2 cellular contexts compared by ENCODE assay signal in the genomic region with DNA sequence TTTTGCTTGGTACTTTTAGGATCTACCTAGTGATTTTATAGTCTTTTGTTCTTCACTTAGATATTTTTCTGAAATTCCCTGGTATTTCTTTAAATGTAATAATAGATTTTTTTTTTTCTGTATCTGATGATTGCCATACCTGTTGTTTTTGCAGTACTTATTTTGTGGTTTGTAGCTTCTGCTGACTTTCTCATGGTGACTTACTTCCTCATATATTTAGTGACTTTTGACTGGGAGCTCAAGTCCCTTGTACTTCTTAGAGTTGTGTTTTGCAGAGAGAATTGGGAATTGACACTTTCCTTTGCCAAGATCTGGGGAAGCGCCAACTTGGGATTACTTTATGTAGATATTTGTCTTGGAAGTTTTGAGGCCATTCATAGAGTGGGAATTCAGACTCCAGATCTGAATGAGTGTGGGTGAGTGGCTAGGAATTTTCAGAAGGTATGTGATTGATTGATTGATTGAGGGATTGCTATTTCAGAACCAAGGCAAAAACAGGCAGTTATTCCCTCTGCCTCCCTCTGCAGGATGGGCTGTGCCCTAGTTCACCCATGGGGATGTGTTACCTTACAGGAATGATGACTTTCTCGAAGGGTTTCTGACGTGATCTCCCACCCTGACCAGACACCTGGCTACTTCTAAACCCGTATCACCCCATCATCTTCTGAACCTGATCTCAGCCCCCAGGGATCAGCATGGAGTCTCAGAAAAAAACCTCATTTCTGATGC.
TF ChIP-seq lines count a peak whose summit lies in the region.

No MANE protein-coding gene starts in this region.

TF ChIP-seq in GM23338, 12 proteins besides CTCF, POLR2A, EP300 and RAD21 (continues in another document):
- TF ChIP-seq ZNF331 (CRISPR knock-in tag; IDR thresholded peaks at IDR 0.05; ENCODE audit: low read depth) (no peak), CREB1 (CRISPR knock-in tag; IDR thresholded peaks at IDR 0.05; ENCODE audit: low read depth) (no peak), ZNF114 (CRISPR knock-in tag; IDR thresholded peaks at IDR 0.05) (no peak), POLR2AphosphoS5 (IDR thresholded peaks at IDR 0.05; ENCODE audit: low read depth) (no peak), STAT1 (IDR thresholded peaks at IDR 0.05; ENCODE audit: unreplicated experiment) (no peak)
- TF ChIP-seq, protein P1, sequence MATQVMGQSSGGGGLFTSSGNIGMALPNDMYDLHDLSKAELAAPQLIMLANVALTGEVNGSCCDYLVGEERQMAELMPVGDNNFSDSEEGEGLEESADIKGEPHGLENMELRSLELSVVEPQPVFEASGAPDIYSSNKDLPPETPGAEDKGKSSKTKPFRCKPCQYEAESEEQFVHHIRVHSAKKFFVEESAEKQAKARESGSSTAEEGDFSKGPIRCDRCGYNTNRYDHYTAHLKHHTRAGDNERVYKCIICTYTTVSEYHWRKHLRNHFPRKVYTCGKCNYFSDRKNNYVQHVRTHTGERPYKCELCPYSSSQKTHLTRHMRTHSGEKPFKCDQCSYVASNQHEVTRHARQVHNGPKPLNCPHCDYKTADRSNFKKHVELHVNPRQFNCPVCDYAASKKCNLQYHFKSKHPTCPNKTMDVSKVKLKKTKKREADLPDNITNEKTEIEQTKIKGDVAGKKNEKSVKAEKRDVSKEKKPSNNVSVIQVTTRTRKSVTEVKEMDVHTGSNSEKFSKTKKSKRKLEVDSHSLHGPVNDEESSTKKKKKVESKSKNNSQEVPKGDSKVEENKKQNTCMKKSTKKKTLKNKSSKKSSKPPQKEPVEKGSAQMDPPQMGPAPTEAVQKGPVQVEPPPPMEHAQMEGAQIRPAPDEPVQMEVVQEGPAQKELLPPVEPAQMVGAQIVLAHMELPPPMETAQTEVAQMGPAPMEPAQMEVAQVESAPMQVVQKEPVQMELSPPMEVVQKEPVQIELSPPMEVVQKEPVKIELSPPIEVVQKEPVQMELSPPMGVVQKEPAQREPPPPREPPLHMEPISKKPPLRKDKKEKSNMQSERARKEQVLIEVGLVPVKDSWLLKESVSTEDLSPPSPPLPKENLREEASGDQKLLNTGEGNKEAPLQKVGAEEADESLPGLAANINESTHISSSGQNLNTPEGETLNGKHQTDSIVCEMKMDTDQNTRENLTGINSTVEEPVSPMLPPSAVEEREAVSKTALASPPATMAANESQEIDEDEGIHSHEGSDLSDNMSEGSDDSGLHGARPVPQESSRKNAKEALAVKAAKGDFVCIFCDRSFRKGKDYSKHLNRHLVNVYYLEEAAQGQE (IDR thresholded peaks at IDR 0.05; ENCODE audit: unreplicated experiment), result no peak
- TF ChIP-seq, protein P2, sequence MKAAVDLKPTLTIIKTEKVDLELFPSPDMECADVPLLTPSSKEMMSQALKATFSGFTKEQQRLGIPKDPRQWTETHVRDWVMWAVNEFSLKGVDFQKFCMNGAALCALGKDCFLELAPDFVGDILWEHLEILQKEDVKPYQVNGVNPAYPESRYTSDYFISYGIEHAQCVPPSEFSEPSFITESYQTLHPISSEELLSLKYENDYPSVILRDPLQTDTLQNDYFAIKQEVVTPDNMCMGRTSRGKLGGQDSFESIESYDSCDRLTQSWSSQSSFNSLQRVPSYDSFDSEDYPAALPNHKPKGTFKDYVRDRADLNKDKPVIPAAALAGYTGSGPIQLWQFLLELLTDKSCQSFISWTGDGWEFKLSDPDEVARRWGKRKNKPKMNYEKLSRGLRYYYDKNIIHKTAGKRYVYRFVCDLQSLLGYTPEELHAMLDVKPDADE (IDR thresholded peaks at IDR 0.05), result no peak
- TF ChIP-seq, protein P3, sequence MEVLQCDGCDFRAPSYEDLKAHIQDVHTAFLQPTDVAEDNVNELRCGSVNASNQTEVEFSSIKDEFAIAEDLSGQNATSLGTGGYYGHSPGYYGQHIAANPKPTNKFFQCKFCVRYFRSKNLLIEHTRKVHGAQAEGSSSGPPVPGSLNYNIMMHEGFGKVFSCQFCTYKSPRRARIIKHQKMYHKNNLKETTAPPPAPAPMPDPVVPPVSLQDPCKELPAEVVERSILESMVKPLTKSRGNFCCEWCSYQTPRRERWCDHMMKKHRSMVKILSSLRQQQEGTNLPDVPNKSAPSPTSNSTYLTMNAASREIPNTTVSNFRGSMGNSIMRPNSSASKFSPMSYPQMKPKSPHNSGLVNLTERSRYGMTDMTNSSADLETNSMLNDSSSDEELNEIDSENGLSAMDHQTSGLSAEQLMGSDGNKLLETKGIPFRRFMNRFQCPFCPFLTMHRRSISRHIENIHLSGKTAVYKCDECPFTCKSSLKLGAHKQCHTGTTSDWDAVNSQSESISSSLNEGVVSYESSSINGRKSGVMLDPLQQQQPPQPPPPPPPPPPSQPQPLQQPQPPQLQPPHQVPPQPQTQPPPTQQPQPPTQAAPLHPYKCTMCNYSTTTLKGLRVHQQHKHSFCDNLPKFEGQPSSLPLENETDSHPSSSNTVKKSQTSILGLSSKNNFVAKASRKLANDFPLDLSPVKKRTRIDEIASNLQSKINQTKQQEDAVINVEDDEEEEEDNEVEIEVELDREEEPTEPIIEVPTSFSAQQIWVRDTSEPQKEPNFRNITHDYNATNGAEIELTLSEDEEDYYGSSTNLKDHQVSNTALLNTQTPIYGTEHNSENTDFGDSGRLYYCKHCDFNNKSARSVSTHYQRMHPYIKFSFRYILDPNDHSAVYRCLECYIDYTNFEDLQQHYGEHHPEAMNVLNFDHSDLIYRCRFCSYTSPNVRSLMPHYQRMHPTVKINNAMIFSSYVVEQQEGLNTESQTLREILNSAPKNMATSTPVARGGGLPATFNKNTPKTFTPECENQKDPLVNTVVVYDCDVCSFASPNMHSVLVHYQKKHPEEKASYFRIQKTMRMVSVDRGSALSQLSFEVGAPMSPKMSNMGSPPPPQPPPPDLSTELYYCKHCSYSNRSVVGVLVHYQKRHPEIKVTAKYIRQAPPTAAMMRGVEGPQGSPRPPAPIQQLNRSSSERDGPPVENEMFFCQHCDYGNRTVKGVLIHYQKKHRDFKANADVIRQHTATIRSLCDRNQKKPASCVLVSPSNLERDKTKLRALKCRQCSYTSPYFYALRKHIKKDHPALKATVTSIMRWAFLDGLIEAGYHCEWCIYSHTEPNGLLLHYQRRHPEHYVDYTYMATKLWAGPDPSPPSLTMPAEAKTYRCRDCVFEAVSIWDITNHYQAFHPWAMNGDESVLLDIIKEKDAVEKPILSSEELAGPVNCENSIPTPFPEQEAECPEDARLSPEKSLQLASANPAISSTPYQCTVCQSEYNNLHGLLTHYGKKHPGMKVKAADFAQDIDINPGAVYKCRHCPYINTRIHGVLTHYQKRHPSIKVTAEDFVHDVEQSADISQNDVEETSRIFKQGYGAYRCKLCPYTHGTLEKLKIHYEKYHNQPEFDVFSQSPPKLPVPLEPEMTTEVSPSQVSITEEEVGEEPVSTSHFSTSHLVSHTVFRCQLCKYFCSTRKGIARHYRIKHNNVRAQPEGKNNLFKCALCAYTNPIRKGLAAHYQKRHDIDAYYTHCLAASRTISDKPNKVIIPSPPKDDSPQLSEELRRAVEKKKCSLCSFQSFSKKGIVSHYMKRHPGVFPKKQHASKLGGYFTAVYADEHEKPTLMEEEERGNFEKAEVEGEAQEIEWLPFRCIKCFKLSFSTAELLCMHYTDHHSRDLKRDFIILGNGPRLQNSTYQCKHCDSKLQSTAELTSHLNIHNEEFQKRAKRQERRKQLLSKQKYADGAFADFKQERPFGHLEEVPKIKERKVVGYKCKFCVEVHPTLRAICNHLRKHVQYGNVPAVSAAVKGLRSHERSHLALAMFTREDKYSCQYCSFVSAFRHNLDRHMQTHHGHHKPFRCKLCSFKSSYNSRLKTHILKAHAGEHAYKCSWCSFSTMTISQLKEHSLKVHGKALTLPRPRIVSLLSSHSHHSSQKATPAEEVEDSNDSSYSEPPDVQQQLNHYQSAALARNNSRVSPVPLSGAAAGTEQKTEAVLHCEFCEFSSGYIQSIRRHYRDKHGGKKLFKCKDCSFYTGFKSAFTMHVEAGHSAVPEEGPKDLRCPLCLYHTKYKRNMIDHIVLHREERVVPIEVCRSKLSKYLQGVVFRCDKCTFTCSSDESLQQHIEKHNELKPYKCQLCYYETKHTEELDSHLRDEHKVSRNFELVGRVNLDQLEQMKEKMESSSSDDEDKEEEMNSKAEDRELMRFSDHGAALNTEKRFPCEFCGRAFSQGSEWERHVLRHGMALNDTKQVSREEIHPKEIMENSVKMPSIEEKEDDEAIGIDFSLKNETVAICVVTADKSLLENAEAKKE (CRISPR knock-in tag; IDR thresholded peaks at IDR 0.05), result no peak

TF ChIP-seq in H1, 55 proteins besides CTCF, POLR2A, EP300 and RAD21:
- TF ChIP-seq, protein P4, sequence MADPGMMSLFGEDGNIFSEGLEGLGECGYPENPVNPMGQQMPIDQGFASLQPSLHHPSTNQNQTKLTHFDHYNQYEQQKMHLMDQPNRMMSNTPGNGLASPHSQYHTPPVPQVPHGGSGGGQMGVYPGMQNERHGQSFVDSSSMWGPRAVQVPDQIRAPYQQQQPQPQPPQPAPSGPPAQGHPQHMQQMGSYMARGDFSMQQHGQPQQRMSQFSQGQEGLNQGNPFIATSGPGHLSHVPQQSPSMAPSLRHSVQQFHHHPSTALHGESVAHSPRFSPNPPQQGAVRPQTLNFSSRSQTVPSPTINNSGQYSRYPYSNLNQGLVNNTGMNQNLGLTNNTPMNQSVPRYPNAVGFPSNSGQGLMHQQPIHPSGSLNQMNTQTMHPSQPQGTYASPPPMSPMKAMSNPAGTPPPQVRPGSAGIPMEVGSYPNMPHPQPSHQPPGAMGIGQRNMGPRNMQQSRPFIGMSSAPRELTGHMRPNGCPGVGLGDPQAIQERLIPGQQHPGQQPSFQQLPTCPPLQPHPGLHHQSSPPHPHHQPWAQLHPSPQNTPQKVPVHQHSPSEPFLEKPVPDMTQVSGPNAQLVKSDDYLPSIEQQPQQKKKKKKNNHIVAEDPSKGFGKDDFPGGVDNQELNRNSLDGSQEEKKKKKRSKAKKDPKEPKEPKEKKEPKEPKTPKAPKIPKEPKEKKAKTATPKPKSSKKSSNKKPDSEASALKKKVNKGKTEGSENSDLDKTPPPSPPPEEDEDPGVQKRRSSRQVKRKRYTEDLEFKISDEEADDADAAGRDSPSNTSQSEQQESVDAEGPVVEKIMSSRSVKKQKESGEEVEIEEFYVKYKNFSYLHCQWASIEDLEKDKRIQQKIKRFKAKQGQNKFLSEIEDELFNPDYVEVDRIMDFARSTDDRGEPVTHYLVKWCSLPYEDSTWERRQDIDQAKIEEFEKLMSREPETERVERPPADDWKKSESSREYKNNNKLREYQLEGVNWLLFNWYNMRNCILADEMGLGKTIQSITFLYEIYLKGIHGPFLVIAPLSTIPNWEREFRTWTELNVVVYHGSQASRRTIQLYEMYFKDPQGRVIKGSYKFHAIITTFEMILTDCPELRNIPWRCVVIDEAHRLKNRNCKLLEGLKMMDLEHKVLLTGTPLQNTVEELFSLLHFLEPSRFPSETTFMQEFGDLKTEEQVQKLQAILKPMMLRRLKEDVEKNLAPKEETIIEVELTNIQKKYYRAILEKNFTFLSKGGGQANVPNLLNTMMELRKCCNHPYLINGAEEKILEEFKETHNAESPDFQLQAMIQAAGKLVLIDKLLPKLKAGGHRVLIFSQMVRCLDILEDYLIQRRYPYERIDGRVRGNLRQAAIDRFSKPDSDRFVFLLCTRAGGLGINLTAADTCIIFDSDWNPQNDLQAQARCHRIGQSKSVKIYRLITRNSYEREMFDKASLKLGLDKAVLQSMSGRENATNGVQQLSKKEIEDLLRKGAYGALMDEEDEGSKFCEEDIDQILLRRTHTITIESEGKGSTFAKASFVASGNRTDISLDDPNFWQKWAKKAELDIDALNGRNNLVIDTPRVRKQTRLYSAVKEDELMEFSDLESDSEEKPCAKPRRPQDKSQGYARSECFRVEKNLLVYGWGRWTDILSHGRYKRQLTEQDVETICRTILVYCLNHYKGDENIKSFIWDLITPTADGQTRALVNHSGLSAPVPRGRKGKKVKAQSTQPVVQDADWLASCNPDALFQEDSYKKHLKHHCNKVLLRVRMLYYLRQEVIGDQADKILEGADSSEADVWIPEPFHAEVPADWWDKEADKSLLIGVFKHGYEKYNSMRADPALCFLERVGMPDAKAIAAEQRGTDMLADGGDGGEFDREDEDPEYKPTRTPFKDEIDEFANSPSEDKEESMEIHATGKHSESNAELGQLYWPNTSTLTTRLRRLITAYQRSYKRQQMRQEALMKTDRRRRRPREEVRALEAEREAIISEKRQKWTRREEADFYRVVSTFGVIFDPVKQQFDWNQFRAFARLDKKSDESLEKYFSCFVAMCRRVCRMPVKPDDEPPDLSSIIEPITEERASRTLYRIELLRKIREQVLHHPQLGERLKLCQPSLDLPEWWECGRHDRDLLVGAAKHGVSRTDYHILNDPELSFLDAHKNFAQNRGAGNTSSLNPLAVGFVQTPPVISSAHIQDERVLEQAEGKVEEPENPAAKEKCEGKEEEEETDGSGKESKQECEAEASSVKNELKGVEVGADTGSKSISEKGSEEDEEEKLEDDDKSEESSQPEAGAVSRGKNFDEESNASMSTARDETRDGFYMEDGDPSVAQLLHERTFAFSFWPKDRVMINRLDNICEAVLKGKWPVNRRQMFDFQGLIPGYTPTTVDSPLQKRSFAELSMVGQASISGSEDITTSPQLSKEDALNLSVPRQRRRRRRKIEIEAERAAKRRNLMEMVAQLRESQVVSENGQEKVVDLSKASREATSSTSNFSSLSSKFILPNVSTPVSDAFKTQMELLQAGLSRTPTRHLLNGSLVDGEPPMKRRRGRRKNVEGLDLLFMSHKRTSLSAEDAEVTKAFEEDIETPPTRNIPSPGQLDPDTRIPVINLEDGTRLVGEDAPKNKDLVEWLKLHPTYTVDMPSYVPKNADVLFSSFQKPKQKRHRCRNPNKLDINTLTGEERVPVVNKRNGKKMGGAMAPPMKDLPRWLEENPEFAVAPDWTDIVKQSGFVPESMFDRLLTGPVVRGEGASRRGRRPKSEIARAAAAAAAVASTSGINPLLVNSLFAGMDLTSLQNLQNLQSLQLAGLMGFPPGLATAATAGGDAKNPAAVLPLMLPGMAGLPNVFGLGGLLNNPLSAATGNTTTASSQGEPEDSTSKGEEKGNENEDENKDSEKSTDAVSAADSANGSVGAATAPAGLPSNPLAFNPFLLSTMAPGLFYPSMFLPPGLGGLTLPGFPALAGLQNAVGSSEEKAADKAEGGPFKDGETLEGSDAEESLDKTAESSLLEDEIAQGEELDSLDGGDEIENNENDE (IDR thresholded peaks at IDR 0.05; ENCODE audit: insufficient replicate concordance, low read length), result no peak
- no peak for TF ChIP-seq NANOG (IDR thresholded peaks at IDR 0.05; ENCODE audit: insufficient read depth, low read depth, low read length, poor library complexity, severe bottlenecking)
- no peak for TF ChIP-seq NRF1 (IDR thresholded peaks at IDR 0.05; ENCODE audit: low read depth, low read length)
- TF ChIP-seq SAP30 (IDR thresholded peaks at IDR 0.05; ENCODE audit: insufficient read depth, insufficient replicate concordance, low read length), result no peak
- TF ChIP-seq SRF (IDR thresholded peaks at IDR 0.05; ENCODE audit: low read depth, low read length), result no peak
- no peak for TF ChIP-seq TCF12 (IDR thresholded peaks at IDR 0.05; ENCODE audit: low read depth, low read length)
TF ChIP-seq in H1: peak in this region for 0.
